ENCODE assay signal across 8 cellular contexts in the genomic region with DNA sequence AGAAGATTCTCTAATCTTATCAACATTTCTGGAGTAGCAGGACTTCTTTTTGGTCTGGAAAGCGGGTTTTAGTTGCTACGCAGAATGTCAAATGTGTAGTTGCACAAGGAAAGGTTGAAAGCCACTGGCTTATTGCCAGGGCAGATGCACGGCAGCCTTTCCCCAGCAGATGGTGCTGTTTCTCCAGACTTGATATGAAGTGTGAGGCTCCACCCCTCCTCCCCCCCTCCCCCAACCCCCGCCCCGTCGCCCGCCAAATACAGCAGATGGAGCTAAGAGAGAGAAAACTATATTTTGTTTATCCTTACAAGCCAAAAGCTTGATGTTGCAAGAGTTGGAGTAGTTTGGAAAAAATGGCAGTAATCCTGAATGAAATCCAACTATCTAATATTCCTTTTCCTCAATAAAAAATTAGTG. TPM values are rescaled to one million over a fixed set of nuclear protein-coding genes. Genes with fewer than 3 reads are reported as not detected.
DNase-seq lines count a peak whose midpoint lies in the region; ATAC-seq and TF ChIP-seq lines count a peak whose summit lies in the region.

No MANE protein-coding gene starts in this region.

- no peaks in the 10 kb centered on the region for H3K27me3 ChIP-seq in Caco-2 (replicated peaks; ENCODE audit: control insufficient read depth, insufficient read depth, low read length)

- no TSS peak for BruUV-seq in Caco-2 (replicated peaks; lab: Mats Ljungman, UMichigan)

- no peaks in the 10 kb centered on the region for H3K9me3 Mint-ChIP-seq in Caco-2 (ENCODE audit: unreplicated experiment)
- H3K9me3 Mint-ChIP-seq in activated CD8-positive, alpha-beta memory T cell treated with anti-CD3 and anti-CD28 coated beads, Interleukin-2, amount 10 ng/mL, durations not matched to agents 7 days and 5 days (ENCODE audit: low read depth) = no peaks in the 10 kb centered on the region
- no peaks in the 10 kb centered on the region for H3K9me3 Mint-ChIP-seq in naive B cell

- H3K9me3 ChIP-seq in Caco-2 = no peaks in the 10 kb centered on the region

- H3K4me1 ChIP-seq in Caco-2 = peaks cover 5% of the 10 kb centered on the region

- peaks cover 64% of the 10 kb centered on the region for H3K36me3 Mint-ChIP-seq in Caco-2 (ENCODE audit: insufficient read depth, unreplicated experiment)
- H3K36me3 Mint-ChIP-seq in activated CD8-positive, alpha-beta memory T cell treated with anti-CD3 and anti-CD28 coated beads, Interleukin-2, amount 10 ng/mL, durations not matched to agents 7 days and 5 days = peaks cover 31% of the 10 kb centered on the region
- H3K36me3 Mint-ChIP-seq in naive B cell = no peaks in the 10 kb centered on the region

- H3K27ac Mint-ChIP-seq in Caco-2 (ENCODE audit: unreplicated experiment) = no peak overlapping the region
- no peak overlapping the region for H3K27ac Mint-ChIP-seq in activated CD8-positive, alpha-beta memory T cell treated with anti-CD3 and anti-CD28 coated beads, Interleukin-2, amount 10 ng/mL, durations not matched to agents 7 days and 5 days
- peak overlapping the region in 1 of 6 donors; percentile 73 for H3K27ac Mint-ChIP-seq in naive B cell

- H3K4me3 Mint-ChIP-seq in Caco-2 (ENCODE audit: unreplicated experiment) (no peak overlapping the region), naive B cell (no peak overlapping the region)
- H3K4me3 Mint-ChIP-seq in activated CD8-positive, alpha-beta memory T cell treated with anti-CD3 and anti-CD28 coated beads, Interleukin-2, amount 10 ng/mL, durations not matched to agents 7 days and 5 days = no peak overlapping the region

- no peaks in the 10 kb centered on the region for H3K36me3 ChIP-seq in Caco-2 (ENCODE audit: control insufficient read depth, insufficient read depth, low read length)

- TF ChIP-seq CTCF in Caco-2 (IDR thresholded peaks at IDR 0.05; ENCODE audit: insufficient read depth in 1 of 2, low read depth in 1 of 2, low read length in 1 of 2, severe bottlenecking in 1 of 2, unreplicated experiment in 1 of 2) = peak; percentile 72 to 87
- TF ChIP-seq CTCF in GM20000 (IDR thresholded peaks at IDR 0.05; ENCODE audit: extremely low read depth, missing control alignments) = peak; percentile 94

- DNase-seq in Caco-2 (peak; percentile 82 to 88), GM20000 (ENCODE audit: low spot score) (peak; percentile 78), HS-27A (ENCODE audit: low read depth) (peak; percentile 53), NOMO-1 (lab: John Stamatoyannopoulos, UW; ENCODE audit: unreplicated experiment in 2 of 2) (peak; percentile 45 to 58), epithelial cell of prostate (ENCODE audit: low read depth, low spot score) (peak; percentile 16), naive B cell (peak; percentile 71)
- peak; percentile 90 for DNase-seq in activated CD8-positive, alpha-beta memory T cell treated with anti-CD3 and anti-CD28 coated beads, Interleukin-2, amount 10 ng/mL, durations not matched to agents 7 days and 5 days
- peak; percentile 60 to 72 for DNase-seq in stimulated activated CD8-positive, alpha-beta memory T cell treated with anti-CD3 and anti-CD28 coated beads, Interleukin-7, amount 100 ng/mL, for 4 hours (ENCODE audit: low read depth in 2 of 2)

- intact Hi-C loops in Caco-2 (cut with micrococcal nuclease; ENCODE audit: unreplicated experiment) = loop anchor here (1.0 to 5.0 kb wide), 5 partner anchors 100 to 335 kb away; partner anchors contain the start of gene SCD5

- no peak overlapping the region for H3K27ac ChIP-seq in epithelial cell of prostate

- POLR2A ChIA-PET in Caco-2 (lab: Charles Lee) = no interaction called here

- peak; percentile 94 for ATAC-seq in activated CD8-positive, alpha-beta memory T cell treated with anti-CD3 and anti-CD28 coated beads, Interleukin-2, amount 10 ng/mL, durations not matched to agents 7 days and 5 days
- peak; percentile 82 to 93 for ATAC-seq in naive B cell (ENCODE audit: low read depth in 2 of 2)

- H3K4me3 ChIP-seq in Caco-2 (ENCODE audit: low read depth, low read length) = no peak overlapping the region

- H3K27me3 Mint-ChIP-seq in Caco-2 (ENCODE audit: insufficient read depth, unreplicated experiment) (no peaks in the 10 kb centered on the region), naive B cell (no peaks in the 10 kb centered on the region)
- H3K27me3 Mint-ChIP-seq in activated CD8-positive, alpha-beta memory T cell treated with anti-CD3 and anti-CD28 coated beads, Interleukin-2, amount 10 ng/mL, durations not matched to agents 7 days and 5 days = no peaks in the 10 kb centered on the region

- no peaks in the 10 kb centered on the region for H3K4me1 Mint-ChIP-seq in Caco-2 (ENCODE audit: low read depth, unreplicated experiment)
- H3K4me1 Mint-ChIP-seq in activated CD8-positive, alpha-beta memory T cell treated with anti-CD3 and anti-CD28 coated beads, Interleukin-2, amount 10 ng/mL, durations not matched to agents 7 days and 5 days = peaks cover 5% of the 10 kb centered on the region
- H3K4me1 Mint-ChIP-seq in naive B cell = peaks cover 14 to 27% (median 19%) of the 10 kb centered on the region in 3 donors

- CTCF ChIA-PET in Caco-2 (lab: Charles Lee) = interaction anchor here (0.6 to 1.1 kb wide), 19 partner anchors 9 to 822 kb away, joined by 3 to 9 read pairs (median 4); partner anchors contain the start of gene COQ2
- CTCF ChIA-PET in activated CD8-positive, alpha-beta memory T cell treated with anti-CD3 and anti-CD28 coated beads, Interleukin-2, amount 10 ng/mL, durations not matched to agents 7 days and 5 days (lab: Charles Lee) = interaction anchor here (0.9 to 1.6 kb wide), 4 partner anchors 10 to 365 kb away, joined by 3 to 6 read pairs (median 4); no protein-coding TSS in a partner anchor

RNA-seq across cellular contexts. Expression of gene ENOPH1, which starts 32.0 kb away (rescaled TPM):
- 62.7 and 67.6 TPM in 2 replicates for total RNA-seq in Caco-2 (2022)
- 10 to 100 TPM; 40.6 to 46.6 TPM for total RNA-seq in activated CD8-positive, alpha-beta memory T cell treated with anti-CD3 and anti-CD28 coated beads, Interleukin-2, amount 10 ng/mL, durations not matched to agents 7 days and 5 days
- polyA plus RNA-seq in naive B cell (ENCODE audit: low read depth in 6 of 6) = 10 to 100 TPM; 38.3 to 91.0 (median 39.1) TPM

RNA-seq across cellular contexts. Expression of gene HNRNPDL, which starts 32.2 kb away (rescaled TPM):
- total RNA-seq in Caco-2 (2022) = 316 and 341 TPM in 2 replicates
- 100 to 1,000 TPM; 317 to 343 TPM for total RNA-seq in activated CD8-positive, alpha-beta memory T cell treated with anti-CD3 and anti-CD28 coated beads, Interleukin-2, amount 10 ng/mL, durations not matched to agents 7 days and 5 days
- 100 to 1,000 TPM; 288 to 428 (median 371) TPM for polyA plus RNA-seq in naive B cell (ENCODE audit: low read depth in 6 of 6)

Comparison
In these comparisons a context has a peak if more than half of its experiments do, and no peak if none do; other contexts are left out.
1. DNase-seq: peak in every context shown above with its lines; median percentile 90 in activated CD8-positive, alpha-beta memory T cell treated with anti-CD3 and anti-CD28 coated beads, Interleukin-2, amount 10 ng/mL, durations not matched to agents 7 days and 5 days; 85 in Caco-2; 78 in GM20000; 71 in naive B cell; 66 in stimulated activated CD8-positive, alpha-beta memory T cell treated with anti-CD3 and anti-CD28 coated beads, Interleukin-7, amount 100 ng/mL, for 4 hours; 53 in HS-27A; 52 in NOMO-1; 16 in epithelial cell of prostate.